Comparison of ENCODE assay signal across 8 cellular contexts in genomic region chr3:66480666-66481065, GRCh38. TPM values are rescaled to one million over a fixed set of nuclear protein-coding genes. Genes with fewer than 3 reads are reported as not detected.
DNase-seq lines count a peak whose midpoint lies in the region; ATAC-seq, FAIRE-seq and TF ChIP-seq lines count a peak whose summit lies in the region.

No MANE protein-coding gene starts in this region.

- no peaks in the 10 kb centered on the region for H3K36me3 ChIP-seq in gastroesophageal sphincter

- no peaks in the 10 kb centered on the region for H3K27me3 ChIP-seq in gastroesophageal sphincter

- no peak for FAIRE-seq in HTR-8/SVneo (lab: Jason Lieb, UNC)

- TF ChIP-seq CTCF in gastroesophageal sphincter (IDR thresholded peaks at IDR 0.05), result peak in 1 of 4 experiments; percentile 2

- WGBS in gastroesophageal sphincter (ENCODE audit: low coverage in 1 of 2), 2 donors, result 23 to 31% methylated on average over 2 of the region's 2 CpGs

- peak overlapping the region; percentile 34 to 99 (median 92) for H3K27ac ChIP-seq in gastroesophageal sphincter

- H3K4me1 ChIP-seq in gastroesophageal sphincter, result peaks cover 20 to 100% (median 60%) of the 10 kb centered on the region in 3 donors

- no peak for TF ChIP-seq POLR2A in gastroesophageal sphincter (IDR thresholded peaks at IDR 0.05)

- no peak overlapping the region for H3K4me3 ChIP-seq in gastroesophageal sphincter

- TF ChIP-seq EP300 in gastroesophageal sphincter (IDR thresholded peaks at IDR 0.05), result no peak

- no peaks in the 10 kb centered on the region for H3K9me3 ChIP-seq in gastroesophageal sphincter

- DNase-seq in AG20443 (ENCODE audit: low spot score), result peak; percentile 36
- DNase-seq in activated CD4-positive, alpha-beta T cell treated with anti-CD3 and anti-CD28 coated beads for 48 hours, result peak; percentile 56
- DNase-seq in iPS-NIHi11 (ENCODE audit: low spot score), result no peak
- no peak for DNase-seq in HTR-8/SVneo (ENCODE audit: insufficient read length, low spot score)
- no peak for DNase-seq in NOMO-1 treated with dmso at 0.1 percent for 144 hours (lab: John Stamatoyannopoulos, UW; ENCODE audit: unreplicated experiment)
- DNase-seq in SHP77 (lab: John Stamatoyannopoulos, UW), result no peak

- ATAC-seq in GM19463 (IDR thresholded peaks at IDR 0.05; ENCODE audit: unreplicated experiment), result peak; percentile 34
- no peak for ATAC-seq in gastroesophageal sphincter

RNA-seq across cellular contexts. Expression of gene LRIG1, which starts 20.2 kb away (rescaled TPM):
- 100 to 1,000 TPM; 104 to 217 (median 157) TPM for total RNA-seq in gastroesophageal sphincter

Comparison
In these comparisons a context has a peak if more than half of its experiments do, and no peak if none do; other contexts are left out.
1. DNase-seq: peak in AG20443 (single experiment) and activated CD4-positive, alpha-beta T cell treated with anti-CD3 and anti-CD28 coated beads for 48 hours (single experiment); none in iPS-NIHi11 (single experiment), HTR-8/SVneo (single experiment), NOMO-1 treated with dmso at 0.1 percent for 144 hours (single experiment) and SHP77 (0 of 2).